Comparison of ENCODE assay signal across 23 cellular contexts in the genomic region with DNA sequence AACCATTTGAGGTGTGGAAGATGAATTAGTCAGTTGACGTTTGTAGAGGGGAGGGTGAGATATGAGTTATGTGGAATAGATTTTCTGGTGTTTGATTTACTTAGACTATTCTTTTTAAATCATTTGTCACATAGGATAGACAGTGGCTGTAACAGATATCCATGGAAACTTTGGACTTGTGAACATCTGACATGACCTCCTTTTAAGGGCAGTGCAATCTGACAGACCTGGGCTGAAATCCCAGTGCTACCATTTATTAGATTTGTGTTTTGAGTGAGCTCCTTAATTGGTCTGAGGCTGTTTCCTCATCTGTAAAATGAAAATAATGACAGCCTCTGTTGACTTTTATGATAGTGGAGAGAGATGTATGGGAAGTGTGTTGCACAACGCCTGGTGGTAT.
DNase-seq lines count a peak whose midpoint lies in the region; ATAC-seq, FAIRE-seq and TF ChIP-seq lines count a peak whose summit lies in the region.
"Had no signal": no experiment of that assay in that cellular context is flagged by ENCODE, and none has a peak within 500 bp of the region (broad histone marks: within the 10 kb centered on the region; RNA-seq: fewer than 3 reads in every experiment).

No MANE protein-coding gene starts in this region.

- 51 to 52% methylated on average over 2 of the region's 2 CpGs for WGBS in pancreas, 2 donors

- H3K4me3 ChIP-seq in pancreas, result no peak overlapping the region
- H3K4me3 ChIP-seq: GM12878, GM23248 had no signal

- intact Hi-C loops in left colon (cut with DNase I, micrococcal nuclease), result no loop called here
- intact Hi-C loops in pancreas (cut with DNase I), result no loop called here

- ATAC-seq in left colon (peak; percentile 55), pancreas (peak in 3 of 4 donors; percentile 47 to 65 (median 59)), GM18502 (IDR thresholded peaks at IDR 0.05; ENCODE audit: poor library complexity, unreplicated experiment) (no peak)
- ATAC-seq: GM12878, Right ventricle myocardium inferior had no signal

- H3K27ac ChIP-seq in pancreas, result peak overlapping the region in 1 of 4 donors; percentile 3
- H3K27ac ChIP-seq: GM23248, HL-60, KMS-11 had no signal

- DNase-seq in NCI-H446 treated with DMSO at 0.1 percent for 48 hours (lab: John Stamatoyannopoulos, UW), result peak; percentile 35
- DNase-seq in NCI-H446 (lab: John Stamatoyannopoulos, UW), result no peak
- DNase-seq in NCI-H69 (lab: John Stamatoyannopoulos, UW), result peak; percentile 93
- DNase-seq in left colon, result no peak
- no peak for DNase-seq in pancreas
- no peak for DNase-seq in HK-2 (ENCODE audit: unreplicated experiment)
- no peak for DNase-seq in GM03348 (ENCODE audit: low spot score)
- DNase-seq: DMS79 treated with DMSO at 0.1 percent for 48 hours, GM23248, H9, MV-4-11, NCI-H1105 treated with DMSO at 0.1 percent for 48 hours, NCI-H1694 treated with DMSO at 0.1 percent for 48 hours, NCI-H2081 treated with DMSO at 0.1 percent for 48 hours, NCI-H510A treated with DMSO at 0.1 percent for 48 hours, NCI-H82, OCI-M1 had no signal

- no peaks in the 10 kb centered on the region for H3K9me3 ChIP-seq in pancreas

- H3K27me3 ChIP-seq in pancreas, result no peaks in the 10 kb centered on the region

- H3K4me1 ChIP-seq in pancreas, result peaks cover 7 to 24% (median 22%) of the 10 kb centered on the region in 3 donors

- no peak for TF ChIP-seq CTCF in pancreas (IDR thresholded peaks at IDR 0.05)

- no peak for FAIRE-seq in pancreas (lab: Jason Lieb, UNC)
- FAIRE-seq: GM12878, RCC 7860 had no signal

- H3K36me3 ChIP-seq in pancreas, result no peaks in the 10 kb centered on the region

Comparison
In these comparisons a context has a peak if more than half of its experiments do, and no peak if none do; other contexts are left out.
1. DNase-seq: peak in NCI-H446 treated with DMSO at 0.1 percent for 48 hours (single experiment) and NCI-H69 (single experiment); none in NCI-H446 (0 of 2), left colon (0 of 2), pancreas (0 of 6), HK-2 (single experiment) and GM03348 (single experiment).